In genomic region chr5:154365823-154366222, GRCh38 we compare ENCODE assay signal across 15 cellular contexts.
A peak's percentile ranks its signal among the peaks of the same experiment; 100 is the strongest.
DNase-seq lines count a peak whose midpoint lies in the region; ATAC-seq and TF ChIP-seq lines count a peak whose summit lies in the region.
"Had no signal": no experiment of that assay in that cellular context is flagged by ENCODE, and none has a peak within 500 bp of the region (broad histone marks: within the 10 kb centered on the region; RNA-seq: fewer than 3 reads in every experiment).

No MANE protein-coding gene starts in this region.

- no peaks in the 10 kb centered on the region for H3K9me2 ChIP-seq in PC-3 (replicated peaks; ENCODE audit: low read length)

- H3K27me3 ChIP-seq in PC-3 (ENCODE audit: low read length) (no peaks in the 10 kb centered on the region), osteoblast (ENCODE audit: insufficient read depth, low read length) (no peaks in the 10 kb centered on the region)

- H3K9ac ChIP-seq in PC-3 (ENCODE audit: low read length), result no peak overlapping the region

- TF ChIP-seq CTCF in PC-3 (conservative IDR thresholded peaks at IDR 0.05; ENCODE audit: low read depth, low read length) (no peak), osteoblast (IDR thresholded peaks at IDR 0.05; ENCODE audit: extremely low read depth, low read depth, low read length) (no peak)

- intact Hi-C loops in PC-3 (cut with micrococcal nuclease), result loop anchor here (2.0 kb wide), 1 partner anchor 167 kb away; no protein-coding TSS in a partner anchor

- H3K27ac Mint-ChIP-seq in activated naive CD8-positive, alpha-beta T cell treated with anti-CD3 and anti-CD28 coated beads, Interleukin-2, amount 10 ng/mL, durations not matched to agents 7 days and 5 days, result peak overlapping the region; percentile 11
- no peak overlapping the region for H3K27ac Mint-ChIP-seq in activated naive CD8-positive, alpha-beta T cell treated with anti-CD3 and anti-CD28 coated beads for 36 hours
- H3K27ac Mint-ChIP-seq: activated CD4-positive, alpha-beta memory T cell treated with anti-CD3 and anti-CD28 coated beads for 36 hours; activated T-cell treated with anti-CD3 and anti-CD28 coated beads, Interleukin-2, amount 50 U/mL, for 24 hours; memory B cell had no signal

- ATAC-seq in activated naive CD8-positive, alpha-beta T cell treated with anti-CD3 and anti-CD28 coated beads, Interleukin-2, amount 10 ng/mL, durations not matched to agents 7 days and 5 days (ENCODE audit: low read depth), result no peak
- ATAC-seq in PC-3, result no peak

- H3K27ac ChIP-seq in PC-3 (ENCODE audit: low read length), result peak overlapping the region; percentile 96
- peak overlapping the region; percentile 90 for H3K27ac ChIP-seq in osteoblast (ENCODE audit: low read depth, low read length)

- H3K4me3 ChIP-seq in PC-3 (ENCODE audit: low read length) (no peak overlapping the region), osteoblast (ENCODE audit: insufficient read depth, low read length) (no peak overlapping the region)

- CTCF ChIA-PET in PC-3 (lab: Charles Lee), result no interaction called here

- H3F3A ChIP-seq in PC-3 (ENCODE audit: low read length, unreplicated experiment), result peaks cover 9% of the 10 kb centered on the region

- POLR2A ChIA-PET in activated naive CD8-positive, alpha-beta T cell treated with anti-CD3 and anti-CD28 coated beads, Interleukin-2, amount 10 ng/mL, durations not matched to agents 7 days and 5 days (lab: Charles Lee), result no interaction called here
- POLR2A ChIA-PET in PC-3 (lab: Charles Lee; ENCODE audit: unreplicated experiment), result no interaction called here

- BruUV-seq in PC-3 (replicated peaks; lab: Mats Ljungman, UMichigan), result no TSS peak

- no peaks in the 10 kb centered on the region for H4K20me1 ChIP-seq in PC-3 (ENCODE audit: low read length)
- no peaks in the 10 kb centered on the region for H4K20me1 ChIP-seq in osteoblast (ENCODE audit: insufficient read depth, low read length)

- no peak overlapping the region for H2AFZ ChIP-seq in PC-3 (ENCODE audit: low read length)
- no peak overlapping the region for H2AFZ ChIP-seq in osteoblast (ENCODE audit: low read length)

- H3K36me3 ChIP-seq in PC-3 (ENCODE audit: low read depth, low read length), result no peaks in the 10 kb centered on the region; the same call in 1 of the 2 replicates
- no peaks in the 10 kb centered on the region for H3K36me3 ChIP-seq in osteoblast (ENCODE audit: insufficient read depth, low read length)

- H3K27me3 Mint-ChIP-seq in activated naive CD8-positive, alpha-beta T cell treated with anti-CD3 and anti-CD28 coated beads, Interleukin-2, amount 10 ng/mL, durations not matched to agents 7 days and 5 days, result no peaks in the 10 kb centered on the region
- no peaks in the 10 kb centered on the region for H3K27me3 Mint-ChIP-seq in activated naive CD8-positive, alpha-beta T cell treated with anti-CD3 and anti-CD28 coated beads for 36 hours
- H3K27me3 Mint-ChIP-seq: activated CD4-positive, alpha-beta memory T cell treated with anti-CD3 and anti-CD28 coated beads for 36 hours; activated T-cell treated with anti-CD3 and anti-CD28 coated beads, Interleukin-2, amount 50 U/mL, for 24 hours; memory B cell had no signal

- H3K4me1 ChIP-seq in PC-3 (ENCODE audit: insufficient read depth, low read length) (peaks cover 60% of the 10 kb centered on the region), osteoblast (ENCODE audit: insufficient read depth, low read length) (peaks cover 61% of the 10 kb centered on the region)

- H3K4me2 ChIP-seq in PC-3 (ENCODE audit: low read length), result no peak overlapping the region
- H3K4me2 ChIP-seq in osteoblast (ENCODE audit: insufficient read depth, low read length), result peak overlapping the region; percentile 20

- no peaks in the 10 kb centered on the region for H3K4me1 Mint-ChIP-seq in activated naive CD8-positive, alpha-beta T cell treated with anti-CD3 and anti-CD28 coated beads, Interleukin-2, amount 10 ng/mL, durations not matched to agents 7 days and 5 days
- H3K4me1 Mint-ChIP-seq in activated naive CD8-positive, alpha-beta T cell treated with anti-CD3 and anti-CD28 coated beads for 36 hours, result no peaks in the 10 kb centered on the region

- no peaks in the 10 kb centered on the region for H3K9me3 ChIP-seq in PC-3 (ENCODE audit: low read length)
- no peaks in the 10 kb centered on the region for H3K9me3 ChIP-seq in osteoblast (ENCODE audit: low read depth, low read length)

- H3K79me2 ChIP-seq in PC-3 (ENCODE audit: low read length) (no peaks in the 10 kb centered on the region), osteoblast (ENCODE audit: insufficient read depth, low read length) (no peaks in the 10 kb centered on the region)

- peaks cover 3% of the 10 kb centered on the region for H3K36me3 Mint-ChIP-seq in activated naive CD8-positive, alpha-beta T cell treated with anti-CD3 and anti-CD28 coated beads, Interleukin-2, amount 10 ng/mL, durations not matched to agents 7 days and 5 days
- H3K36me3 Mint-ChIP-seq in activated naive CD8-positive, alpha-beta T cell treated with anti-CD3 and anti-CD28 coated beads for 36 hours, result peaks cover 5% of the 10 kb centered on the region

- H3K4me3 Mint-ChIP-seq in activated naive CD8-positive, alpha-beta T cell treated with anti-CD3 and anti-CD28 coated beads, Interleukin-2, amount 10 ng/mL, durations not matched to agents 7 days and 5 days, result no peak overlapping the region
- no peak overlapping the region for H3K4me3 Mint-ChIP-seq in activated naive CD8-positive, alpha-beta T cell treated with anti-CD3 and anti-CD28 coated beads for 36 hours
- H3K4me3 Mint-ChIP-seq: activated CD4-positive, alpha-beta memory T cell treated with anti-CD3 and anti-CD28 coated beads for 36 hours; activated T-cell treated with anti-CD3 and anti-CD28 coated beads, Interleukin-2, amount 50 U/mL, for 24 hours; memory B cell had no signal

- H3K9me3 Mint-ChIP-seq in activated naive CD8-positive, alpha-beta T cell treated with anti-CD3 and anti-CD28 coated beads, Interleukin-2, amount 10 ng/mL, durations not matched to agents 7 days and 5 days, result no peaks in the 10 kb centered on the region
- H3K9me3 Mint-ChIP-seq in activated naive CD8-positive, alpha-beta T cell treated with anti-CD3 and anti-CD28 coated beads for 36 hours, result no peaks in the 10 kb centered on the region
- H3K9me3 Mint-ChIP-seq: activated CD4-positive, alpha-beta memory T cell treated with anti-CD3 and anti-CD28 coated beads for 36 hours; activated T-cell treated with anti-CD3 and anti-CD28 coated beads, Interleukin-2, amount 50 U/mL, for 24 hours; memory B cell had no signal

- DNase-seq in activated naive CD8-positive, alpha-beta T cell treated with anti-CD3 and anti-CD28 coated beads, Interleukin-2, amount 10 ng/mL, durations not matched to agents 7 days and 5 days, result no peak
- no peak for DNase-seq in activated naive CD8-positive, alpha-beta T cell treated with anti-CD3 and anti-CD28 coated beads for 36 hours
- DNase-seq in PC-3 (peak; percentile 7), dermis blood vessel endothelial cell (peak; percentile 42), osteoblast (ENCODE audit: insufficient read length, low spot score, missing footprints) (no peak), NCI-H187 treated with DMSO at 0.1 percent for 48 hours (lab: John Stamatoyannopoulos, UW) (no peak), NCI-H1930 (lab: John Stamatoyannopoulos, UW) (no peak)
- no peak for DNase-seq in stimulated activated CD4-positive, alpha-beta T cell treated with anti-CD3 and anti-CD28 coated beads, Interleukin-2, amount 100 ng/mL, for 48 hours
- DNase-seq: activated CD4-positive, alpha-beta memory T cell treated with anti-CD3 and anti-CD28 coated beads for 36 hours; activated T-cell treated with anti-CD3 and anti-CD28 coated beads, Interleukin-2, amount 50 U/mL, for 24 hours; MM.1S; NCI-H2107; NCI-H774; retina had no signal

Comparison
In these comparisons a context has a peak if more than half of its experiments do, and no peak if none do; other contexts are left out.
1. DNase-seq: peak in PC-3 (single experiment) and dermis blood vessel endothelial cell (single experiment); none in activated naive CD8-positive, alpha-beta T cell treated with anti-CD3 and anti-CD28 coated beads, Interleukin-2, amount 10 ng/mL, durations not matched to agents 7 days and 5 days (single experiment), activated naive CD8-positive, alpha-beta T cell treated with anti-CD3 and anti-CD28 coated beads for 36 hours (single experiment), osteoblast (single experiment), NCI-H187 treated with DMSO at 0.1 percent for 48 hours (single experiment), stimulated activated CD4-positive, alpha-beta T cell treated with anti-CD3 and anti-CD28 coated beads, Interleukin-2, amount 100 ng/mL, for 48 hours (0 of 2) and NCI-H1930 (0 of 2).